In the genomic region with DNA sequence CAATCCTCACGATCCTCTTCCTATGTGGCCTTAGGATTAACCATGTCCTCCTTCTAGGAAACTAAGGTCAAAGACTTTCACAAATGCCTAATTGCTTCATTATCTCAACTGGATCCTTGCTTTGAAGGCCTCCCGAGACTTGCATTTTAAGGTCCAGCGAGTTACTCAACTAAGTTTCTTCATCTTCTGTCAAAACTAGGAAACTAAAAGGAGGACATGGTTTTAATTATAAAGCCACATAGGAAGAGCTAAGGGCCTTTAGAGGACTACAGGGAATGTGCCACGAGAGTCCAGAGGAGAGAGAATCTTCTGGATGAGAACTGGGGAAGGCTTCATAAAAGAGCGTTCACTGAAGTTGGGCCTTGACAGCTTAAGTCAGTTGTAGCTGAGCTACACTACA, we compare ENCODE assay signal across 24 cellular contexts.
"Had no signal": no experiment of that assay in that cellular context is flagged by ENCODE, and none has a peak within 500 bp of the region (broad histone marks: within the 10 kb centered on the region; RNA-seq: fewer than 3 reads in every experiment).

No MANE protein-coding gene starts in this region.

- H2AFZ ChIP-seq: parathyroid adenoma had no signal

- H3K36me3 ChIP-seq: esophagus squamous epithelium, heart right ventricle, left lung, right lobe of liver, tibial artery had no signal

- H3K79me2 ChIP-seq: parathyroid adenoma had no signal

- H3K9me3 ChIP-seq: esophagus squamous epithelium, heart right ventricle, left lung, mucosa of descending colon, right lobe of liver, testis, tibial artery had no signal

- H3K27me3 ChIP-seq: esophagus squamous epithelium, heart right ventricle, left lung, right lobe of liver, testis, tibial artery had no signal

- H3K4me1 ChIP-seq: right lobe of liver, testis had no signal

- H3K4me3 ChIP-seq: coronary artery, esophagus squamous epithelium, heart right ventricle, left lung, mucosa of descending colon, right lobe of liver, testis, tibial artery had no signal

- ATAC-seq: effector memory CD8-positive, alpha-beta T cell; heart right ventricle; left cardiac atrium; left lung; mucosa of descending colon; natural killer cell treated with Interleukin-12 subunit alpha and Interleukin-12 subunit beta and Interleukin-15 and Interleukin-18, amount 100 ng/mL, for 72 hours; right lobe of liver; stimulated activated naive CD8-positive, alpha-beta T cell treated with anti-CD3 and anti-CD28 coated beads, Interleukin-15, amount 100 ng/mL, for 72 hours had no signal

- H3K9ac ChIP-seq: parathyroid adenoma had no signal

- H3K27ac ChIP-seq: coronary artery, esophagus squamous epithelium, heart right ventricle, left lung, parathyroid adenoma, right lobe of liver, testis, tibial artery had no signal

- DNase-seq: effector memory CD8-positive, alpha-beta T cell; erythroblast; esophagus squamous epithelium; foreskin melanocyte; glutamatergic neuron; heart right ventricle; hippocampal formation; left cardiac atrium; left lung; mesenchymal stem cell; mucosa of descending colon; naive B cell; right lobe of liver; small intestine; stimulated activated CD4-positive, alpha-beta T cell treated with anti-CD3 and anti-CD28 coated beads, Interleukin-15, amount 100 ng/mL, for 24 hours; stimulated activated CD4-positive, alpha-beta T cell treated with anti-CD3 and anti-CD28 coated beads, Interleukin-4, amount 100 ng/mL, for 1 hour; stimulated activated CD8-positive, alpha-beta memory T cell treated with anti-CD3 and anti-CD28 coated beads, Interleukin-4, amount 100 ng/mL, for 48 hours; stimulated activated naive CD4-positive, alpha-beta T cell; stimulated activated naive CD8-positive, alpha-beta T cell treated with anti-CD3 and anti-CD28 coated beads, Interleukin-15, amount 100 ng/mL, for 72 hours; testis; tibial artery had no signal
